Comparison of ENCODE assay signal across 33 cellular contexts in genomic region chr4:164706675-164707074, GRCh38. TPM values are rescaled to one million over a fixed set of nuclear protein-coding genes. Genes with fewer than 3 reads are reported as not detected.
"Had no signal": no experiment of that assay in that cellular context is flagged by ENCODE, and none has a peak within 500 bp of the region (broad histone marks: within the 10 kb centered on the region; RNA-seq: fewer than 3 reads in every experiment).

No MANE protein-coding gene starts in this region.

- H3K27me3 ChIP-seq: breast epithelium, pancreas, sigmoid colon, stomach, thyroid gland, upper lobe of left lung had no signal

- FAIRE-seq: islet of Langerhans, pancreas, small intestine, TTC549 had no signal

- H3K9me3 Mint-ChIP-seq: activated CD4-positive, alpha-beta memory T cell treated with anti-CD3 and anti-CD28 coated beads, Interleukin-2, amount 10 ng/mL, durations not matched to agents 7 days and 5 days; activated CD4-positive, alpha-beta T cell treated with anti-CD3 and anti-CD28 coated beads, Interleukin-2, amount 10 ng/mL, durations not matched to agents 24 days and 14 days; activated T-cell treated with anti-CD3 and anti-CD28 coated beads, Interleukin-2, amount 50 U/mL, for 4 hours; activated T-helper 17 cell treated with anti-CD3 and anti-CD28 coated beads, Interleukin-2, amount 50 U/mL, for 72 hours had no signal

- H3K27me3 Mint-ChIP-seq: activated CD4-positive, alpha-beta memory T cell treated with anti-CD3 and anti-CD28 coated beads, Interleukin-2, amount 10 ng/mL, durations not matched to agents 7 days and 5 days; activated T-helper 17 cell treated with anti-CD3 and anti-CD28 coated beads, Interleukin-2, amount 50 U/mL, for 72 hours had no signal

- H3K4me3 ChIP-seq: breast epithelium, left ventricle myocardium inferior, lung, mucosa of descending colon, pancreas, prostate gland, sigmoid colon, stomach, thyroid gland, upper lobe of left lung had no signal

- H3K36me3 Mint-ChIP-seq: stimulated activated naive B cell treated with anti-CD40 and anti-IgM and Interleukin-4, amounts not matched to agents 10 μg/mL and 1 μg/mL and 100 μg/mL, for 72 hours had no signal

- H3K4me3 Mint-ChIP-seq: activated CD4-positive, alpha-beta memory T cell treated with anti-CD3 and anti-CD28 coated beads, Interleukin-2, amount 10 ng/mL, durations not matched to agents 7 days and 5 days; activated CD4-positive, alpha-beta T cell treated with anti-CD3 and anti-CD28 coated beads, Interleukin-2, amount 10 ng/mL, durations not matched to agents 24 days and 14 days; activated T-cell treated with anti-CD3 and anti-CD28 coated beads, Interleukin-2, amount 50 U/mL, for 4 hours; activated T-helper 17 cell treated with anti-CD3 and anti-CD28 coated beads, Interleukin-2, amount 50 U/mL, for 72 hours; nephron; stimulated activated naive B cell treated with anti-CD40 and anti-IgM and Interleukin-4, amounts not matched to agents 10 μg/mL and 1 μg/mL and 100 μg/mL, for 72 hours had no signal

- ATAC-seq: activated T-cell treated with anti-CD3 and anti-CD28 coated beads, Interleukin-2, amount 50 U/mL, for 4 hours; activated T-helper 17 cell treated with anti-CD3 and anti-CD28 coated beads, Interleukin-2, amount 50 U/mL, for 72 hours; esophagus mucosa; mucosa of descending colon; pancreas had no signal

- H3K4me1 Mint-ChIP-seq: activated CD4-positive, alpha-beta memory T cell treated with anti-CD3 and anti-CD28 coated beads, Interleukin-2, amount 10 ng/mL, durations not matched to agents 7 days and 5 days; activated CD4-positive, alpha-beta T cell treated with anti-CD3 and anti-CD28 coated beads, Interleukin-2, amount 10 ng/mL, durations not matched to agents 24 days and 14 days; activated T-helper 17 cell treated with anti-CD3 and anti-CD28 coated beads, Interleukin-2, amount 50 U/mL, for 72 hours; nephron; stimulated activated naive B cell treated with anti-CD40 and anti-IgM and Interleukin-4, amounts not matched to agents 10 μg/mL and 1 μg/mL and 100 μg/mL, for 72 hours had no signal

- H3K27ac ChIP-seq: breast epithelium, left ventricle myocardium inferior, pancreas, prostate gland, sigmoid colon, stomach, thyroid gland, upper lobe of left lung, VCaP had no signal

- H3K27ac Mint-ChIP-seq: activated CD4-positive, alpha-beta memory T cell treated with anti-CD3 and anti-CD28 coated beads, Interleukin-2, amount 10 ng/mL, durations not matched to agents 7 days and 5 days; activated CD4-positive, alpha-beta T cell treated with anti-CD3 and anti-CD28 coated beads, Interleukin-2, amount 10 ng/mL, durations not matched to agents 24 days and 14 days; activated T-helper 17 cell treated with anti-CD3 and anti-CD28 coated beads, Interleukin-2, amount 50 U/mL, for 72 hours; nephron; stimulated activated naive B cell treated with anti-CD40 and anti-IgM and Interleukin-4, amounts not matched to agents 10 μg/mL and 1 μg/mL and 100 μg/mL, for 72 hours had no signal

- DNase-seq: activated CD4-positive, alpha-beta memory T cell treated with anti-CD3 and anti-CD28 coated beads, Interleukin-2, amount 10 ng/mL, durations not matched to agents 7 days and 5 days; activated CD4-positive, alpha-beta T cell treated with anti-CD3 and anti-CD28 coated beads, Interleukin-2, amount 10 ng/mL, durations not matched to agents 24 days and 14 days; activated gamma-delta T cell treated with Interleukin-2 at 50 U/mL for 16 hours; activated naive CD4-positive, alpha-beta T cell treated with anti-CD3 and anti-CD28 coated beads, Interleukin-2, amount 50 U/mL, for 16 hours; activated T-cell treated with anti-CD3 and anti-CD28 coated beads, Interleukin-2, amount 50 U/mL, for 4 hours; amniotic stem cell; central memory CD4-positive, alpha-beta T cell; foreskin fibroblast; head of caudate nucleus; hippocampal formation; left ventricle myocardium inferior; mucosa of descending colon; pancreas; retina; sigmoid colon; small intestine; stimulated activated CD4-positive, alpha-beta T cell treated with anti-CD3 and anti-CD28 coated beads, Interleukin-4, amount 100 ng/mL, for 24 hours; stimulated activated naive B cell treated with anti-CD40 and anti-IgM and Interleukin-4, amounts not matched to agents 10 μg/mL and 1 μg/mL and 100 μg/mL, for 72 hours; stomach; thyroid gland; upper lobe of left lung had no signal

- H3K4me1 ChIP-seq: breast epithelium, left ventricle myocardium inferior, pancreas, prostate gland, sigmoid colon, stomach, thyroid gland, upper lobe of left lung had no signal

- H3K9me3 ChIP-seq: left ventricle myocardium inferior, mucosa of descending colon, pancreas, prostate gland, sigmoid colon, stomach, thyroid gland, upper lobe of left lung had no signal

- H3K36me3 ChIP-seq: breast epithelium, left ventricle myocardium inferior, pancreas, prostate gland, sigmoid colon, stomach, thyroid gland, upper lobe of left lung had no signal

RNA-seq across cellular contexts. Expression of gene SMIM31, which starts 47.3 kb away (rescaled TPM):
- total RNA-seq: activated CD4-positive, alpha-beta memory T cell treated with anti-CD3 and anti-CD28 coated beads, Interleukin-2, amount 10 ng/mL, durations not matched to agents 7 days and 5 days; activated CD4-positive, alpha-beta T cell treated with anti-CD3 and anti-CD28 coated beads, Interleukin-2, amount 10 ng/mL, durations not matched to agents 24 days and 14 days; activated T-cell treated with anti-CD3 and anti-CD28 coated beads, Interleukin-2, amount 50 U/mL, for 4 hours; activated T-helper 17 cell treated with anti-CD3 and anti-CD28 coated beads, Interleukin-2, amount 50 U/mL, for 72 hours; esophagus mucosa; left ventricle myocardium inferior; mesenteric fat pad; myocyte; sigmoid colon; T-helper 1 cell treated with Interleukin-12 subunit alpha and Interleukin-12 subunit beta and Interleukin-4 antibody, amounts not matched to agents 30 ng/mL and 1 ng/mL, for 36 hours; thyroid gland had no signal
